ENCODE assay signal across 20 cellular contexts in genomic region chrX:136861877-136862276, GRCh38. TPM values are rescaled to one million over a fixed set of nuclear protein-coding genes. Genes with fewer than 3 reads are reported as not detected.
DNase-seq lines count a peak whose midpoint lies in the region; ATAC-seq and TF ChIP-seq lines count a peak whose summit lies in the region.
"Had no signal": no experiment of that assay in that cellular context is flagged by ENCODE, and none has a peak within 500 bp of the region (broad histone marks: within the 10 kb centered on the region; RNA-seq: fewer than 3 reads in every experiment).

No MANE protein-coding gene starts in this region.

- no peak for ATAC-seq in activated CD4-positive, alpha-beta T cell treated with anti-CD3 and anti-CD28 coated beads for 36 hours
- ATAC-seq in CD4-positive, alpha-beta T cell (ENCODE audit: poor library complexity) = no peak
- ATAC-seq in activated CD8-positive, alpha-beta T cell treated with anti-CD3 and anti-CD28 coated beads, Interleukin-2, amount 10 ng/mL, durations not matched to agents 7 days and 5 days = no peak
- ATAC-seq in naive thymus-derived CD8-positive, alpha-beta T cell = no peak
- ATAC-seq in left cardiac atrium = no peak
- ATAC-seq: sciatic nerve had no signal

- no peak overlapping the region for H3K4me3 Mint-ChIP-seq in activated CD4-positive, alpha-beta T cell treated with anti-CD3 and anti-CD28 coated beads for 36 hours
- H3K4me3 Mint-ChIP-seq in CD4-positive, alpha-beta T cell = no peak overlapping the region
- H3K4me3 Mint-ChIP-seq in activated CD8-positive, alpha-beta T cell treated with anti-CD3 and anti-CD28 coated beads, Interleukin-2, amount 10 ng/mL, durations not matched to agents 7 days and 5 days = no peak overlapping the region
- H3K4me3 Mint-ChIP-seq in naive thymus-derived CD8-positive, alpha-beta T cell = no peak overlapping the region
- H3K4me3 Mint-ChIP-seq: brain, neural progenitor cell had no signal

- POLR2A ChIA-PET in activated CD4-positive, alpha-beta T cell treated with anti-CD3 and anti-CD28 coated beads for 36 hours (lab: Charles Lee) = interaction anchor here (0.6 kb wide), 1 partner anchor 13 kb away, joined by 3 read pairs; no protein-coding TSS in a partner anchor
- POLR2A ChIA-PET in CD4-positive, alpha-beta T cell (lab: Charles Lee) = interaction anchor here (0.7 kb wide), 1 partner anchor 10 kb away, joined by 3 read pairs; no protein-coding TSS in a partner anchor
- POLR2A ChIA-PET in activated CD8-positive, alpha-beta T cell treated with anti-CD3 and anti-CD28 coated beads, Interleukin-2, amount 10 ng/mL, durations not matched to agents 7 days and 5 days (lab: Charles Lee) = no interaction called here
- POLR2A ChIA-PET in naive thymus-derived CD8-positive, alpha-beta T cell (lab: Charles Lee) = interaction anchor here (0.7 to 1.5 kb wide), 3 partner anchors 17 to 462 kb away, joined by 3 to 5 read pairs (median 4); no protein-coding TSS in a partner anchor

- peak overlapping the region; percentile 64 for H3K27ac Mint-ChIP-seq in activated CD4-positive, alpha-beta T cell treated with anti-CD3 and anti-CD28 coated beads for 36 hours
- H3K27ac Mint-ChIP-seq in CD4-positive, alpha-beta T cell = peak overlapping the region; percentile 68
- peak overlapping the region; percentile 25 for H3K27ac Mint-ChIP-seq in activated CD8-positive, alpha-beta T cell treated with anti-CD3 and anti-CD28 coated beads, Interleukin-2, amount 10 ng/mL, durations not matched to agents 7 days and 5 days
- H3K27ac Mint-ChIP-seq in naive thymus-derived CD8-positive, alpha-beta T cell = peak overlapping the region in 9 of 10 donors; percentile 18 to 87 (median 46)
- H3K27ac Mint-ChIP-seq: brain, neural progenitor cell had no signal

- H3K4me1 Mint-ChIP-seq in activated CD4-positive, alpha-beta T cell treated with anti-CD3 and anti-CD28 coated beads for 36 hours = peaks cover 43% of the 10 kb centered on the region
- peaks cover 22% of the 10 kb centered on the region for H3K4me1 Mint-ChIP-seq in CD4-positive, alpha-beta T cell (ENCODE audit: low read depth)
- peaks cover 7% of the 10 kb centered on the region for H3K4me1 Mint-ChIP-seq in activated CD8-positive, alpha-beta T cell treated with anti-CD3 and anti-CD28 coated beads, Interleukin-2, amount 10 ng/mL, durations not matched to agents 7 days and 5 days (ENCODE audit: low read depth)
- peaks cover 9 to 30% (median 20%) of the 10 kb centered on the region in 4 donors for H3K4me1 Mint-ChIP-seq in naive thymus-derived CD8-positive, alpha-beta T cell
- H3K4me1 Mint-ChIP-seq: neural progenitor cell had no signal

- TF ChIP-seq CTCF in CD4-positive, alpha-beta T cell (IDR thresholded peaks at IDR 0.05) = no peak

- H3K9me3 Mint-ChIP-seq in activated CD4-positive, alpha-beta T cell treated with anti-CD3 and anti-CD28 coated beads for 36 hours (ENCODE audit: low read depth) = no peaks in the 10 kb centered on the region
- no peaks in the 10 kb centered on the region for H3K9me3 Mint-ChIP-seq in CD4-positive, alpha-beta T cell
- H3K9me3 Mint-ChIP-seq in activated CD8-positive, alpha-beta T cell treated with anti-CD3 and anti-CD28 coated beads, Interleukin-2, amount 10 ng/mL, durations not matched to agents 7 days and 5 days (ENCODE audit: insufficient read depth) = no peaks in the 10 kb centered on the region
- H3K9me3 Mint-ChIP-seq in naive thymus-derived CD8-positive, alpha-beta T cell = no peaks in the 10 kb centered on the region

- intact Hi-C loops in activated CD4-positive, alpha-beta T cell treated with anti-CD3 and anti-CD28 coated beads for 36 hours (cut with DNase I, micrococcal nuclease) = loop anchor here in 1 of 2 experiments (10.0 kb wide), 2 partner anchors 277 to 1337 kb away; partner anchors contain the start of gene INTS6L
- intact Hi-C loops in CD4-positive, alpha-beta T cell (cut with DNase I, micrococcal nuclease) = loop anchor here in 1 of 2 experiments (10.0 kb wide), 1 partner anchor 53 kb away; no protein-coding TSS in a partner anchor
- intact Hi-C loops in left cardiac atrium (cut with DNase I) = no loop called here

- CTCF ChIA-PET in activated CD4-positive, alpha-beta T cell treated with anti-CD3 and anti-CD28 coated beads for 36 hours (lab: Charles Lee) = no interaction called here
- CTCF ChIA-PET in CD4-positive, alpha-beta T cell (lab: Charles Lee) = no interaction called here
- CTCF ChIA-PET in activated CD8-positive, alpha-beta T cell treated with anti-CD3 and anti-CD28 coated beads, Interleukin-2, amount 10 ng/mL, durations not matched to agents 7 days and 5 days (lab: Charles Lee) = no interaction called here

- H3K27ac ChIP-seq in CD4-positive, alpha-beta T cell (ENCODE audit: low read depth, low read length) = no peak overlapping the region
- H3K27ac ChIP-seq: epithelial cell of prostate, neural progenitor cell, RWPE1, suprapubic skin had no signal

- H3K27me3 Mint-ChIP-seq in activated CD4-positive, alpha-beta T cell treated with anti-CD3 and anti-CD28 coated beads for 36 hours = no peaks in the 10 kb centered on the region
- H3K27me3 Mint-ChIP-seq in CD4-positive, alpha-beta T cell = no peaks in the 10 kb centered on the region
- H3K27me3 Mint-ChIP-seq in activated CD8-positive, alpha-beta T cell treated with anti-CD3 and anti-CD28 coated beads, Interleukin-2, amount 10 ng/mL, durations not matched to agents 7 days and 5 days (ENCODE audit: low read depth) = no peaks in the 10 kb centered on the region
- no peaks in the 10 kb centered on the region for H3K27me3 Mint-ChIP-seq in naive thymus-derived CD8-positive, alpha-beta T cell
- H3K27me3 Mint-ChIP-seq: brain had no signal

- no peak for DNase-seq in activated CD4-positive, alpha-beta T cell treated with anti-CD3 and anti-CD28 coated beads for 36 hours
- no peak for DNase-seq in activated CD4-positive, alpha-beta T cell treated with anti-CD3 and anti-CD28 coated beads for 48 hours
- DNase-seq in CD4-positive, alpha-beta T cell = no peak
- no peak for DNase-seq in activated CD8-positive, alpha-beta T cell treated with anti-CD3 and anti-CD28 coated beads, Interleukin-2, amount 10 ng/mL, durations not matched to agents 7 days and 5 days
- no peak for DNase-seq in naive thymus-derived CD8-positive, alpha-beta T cell
- DNase-seq in LoVo (ENCODE audit: low spot score) (no peak), NCI-H2107 (lab: John Stamatoyannopoulos, UW) (no peak), left cardiac atrium (no peak)
- DNase-seq: 8988T; effector CD4-positive, alpha-beta T cell; H7; NCI-H510A; stimulated activated CD4-positive, alpha-beta T cell treated with anti-CD3 and anti-CD28 coated beads, Interleukin-12 subunit alpha, Interleukin-12 subunit beta, amount 100 ng/mL, for 4 hours; stimulated activated CD4-positive, alpha-beta T cell treated with anti-CD3 and anti-CD28 coated beads, Interleukin-4, amount 100 ng/mL, for 1 hour had no signal

- H3K27me3 ChIP-seq in CD4-positive, alpha-beta T cell (ENCODE audit: control insufficient read depth, insufficient read depth, low read length) = no peaks in the 10 kb centered on the region
- H3K27me3 ChIP-seq: neural progenitor cell, suprapubic skin had no signal

- peaks cover 57% of the 10 kb centered on the region for H3K36me3 Mint-ChIP-seq in activated CD4-positive, alpha-beta T cell treated with anti-CD3 and anti-CD28 coated beads for 36 hours (ENCODE audit: low read depth)
- H3K36me3 Mint-ChIP-seq in CD4-positive, alpha-beta T cell (ENCODE audit: low read depth) = peaks cover 71% of the 10 kb centered on the region
- peaks cover 52% of the 10 kb centered on the region for H3K36me3 Mint-ChIP-seq in activated CD8-positive, alpha-beta T cell treated with anti-CD3 and anti-CD28 coated beads, Interleukin-2, amount 10 ng/mL, durations not matched to agents 7 days and 5 days (ENCODE audit: low read depth)
- peaks cover 4 to 58% (median 7%) of the 10 kb centered on the region in 3 donors for H3K36me3 Mint-ChIP-seq in naive thymus-derived CD8-positive, alpha-beta T cell

- H3K9me3 ChIP-seq in CD4-positive, alpha-beta T cell (ENCODE audit: control insufficient read depth, low read length) = no peaks in the 10 kb centered on the region
- H3K9me3 ChIP-seq: suprapubic skin had no signal

RNA-seq across cellular contexts. Expression of gene RBMX, which starts 18.6 kb away (rescaled TPM):
- total RNA-seq in activated CD4-positive, alpha-beta T cell treated with anti-CD3 and anti-CD28 coated beads for 36 hours = 100 to 1,000 TPM; 320 to 414 TPM
- total RNA-seq in CD4-positive, alpha-beta T cell = 100 to 1,000 TPM; 310 to 317 TPM
- total RNA-seq in activated CD8-positive, alpha-beta T cell treated with anti-CD3 and anti-CD28 coated beads, Interleukin-2, amount 10 ng/mL, durations not matched to agents 7 days and 5 days = 100 to 1,000 TPM; 265 to 276 TPM
- total RNA-seq in naive thymus-derived CD8-positive, alpha-beta T cell = 100 to 1,000 TPM; 261 to 285 TPM
- polyA plus RNA-seq in naive thymus-derived CD8-positive, alpha-beta T cell = 100 to 1,000 TPM; 160 to 207 (median 169) TPM
- 100 to 1,000 TPM in 1 of 2 donors, 10 to 100 TPM in 1; 71.7 to 104 TPM for total RNA-seq in left cardiac atrium
